8 cellular contexts compared by ENCODE assay signal in genomic region chr7:149714081-149714909, GRCh38. TPM values are rescaled to one million over a fixed set of nuclear protein-coding genes. Genes with fewer than 3 reads are reported as not detected.
DNase-seq lines count a peak whose midpoint lies in the region; ATAC-seq, FAIRE-seq and TF ChIP-seq lines count a peak whose summit lies in the region.

No MANE protein-coding gene starts in this region.

- peak; percentile 84 to 97 (median 92) for DNase-seq in CD4-positive, alpha-beta T cell
- peak; percentile 61 to 78 for DNase-seq in HL-60 (ENCODE audit: low read depth in 1 of 2, low spot score in 1 of 2)
- peak; percentile 38 for DNase-seq in NOMO-1 treated with dmso at 0.1 percent for 144 hours (lab: John Stamatoyannopoulos, UW; ENCODE audit: unreplicated experiment)
- DNase-seq in activated CD8-positive, alpha-beta memory T cell treated with anti-CD3 and anti-CD28 coated beads, Interleukin-2, amount 50 U/mL, for 48 hours, result peak; percentile 97
- peak; percentile 78 for DNase-seq in endothelial cell of umbilical vein (ENCODE audit: low read depth, low spot score)
- peak; percentile 92 for DNase-seq in midbrain (lab: John Stamatoyannopoulos, UW)
- peak; percentile 94 for DNase-seq in stimulated activated CD8-positive, alpha-beta memory T cell treated with anti-CD3 and anti-CD28 coated beads, Interleukin-15, amount 100 ng/mL, for 24 hours (ENCODE audit: low read depth)

- H3K4me3 Mint-ChIP-seq in CD4-positive, alpha-beta T cell, result peak overlapping the region; percentile 86

- H3K9me3 ChIP-seq in CD4-positive, alpha-beta T cell (ENCODE audit: control insufficient read depth, low read length), result peaks cover 23% of the 10 kb centered on the region
- no peaks in the 10 kb centered on the region for H3K9me3 ChIP-seq in endothelial cell of umbilical vein (replicated peaks; ENCODE audit: control insufficient read depth, insufficient read depth, low read length)

- H3K9me1 ChIP-seq in endothelial cell of umbilical vein (replicated peaks; ENCODE audit: control insufficient read depth, extremely low read depth, insufficient read depth, low read length), result no peaks in the 10 kb centered on the region

- no peak for TF ChIP-seq CTCF in CD4-positive, alpha-beta T cell (IDR thresholded peaks at IDR 0.05)
- TF ChIP-seq CTCF in HL-60 (IDR thresholded peaks at IDR 0.05; ENCODE audit: insufficient read depth, low read length) (no peak), endothelial cell of umbilical vein (IDR thresholded peaks at IDR 0.05; ENCODE audit: extremely low read depth in 1 of 2, insufficient read depth in 1 of 2, low read depth in 1 of 2, low read length in 2 of 2) (no peak)

- peaks cover 13% of the 10 kb centered on the region for H3K36me3 Mint-ChIP-seq in CD4-positive, alpha-beta T cell (ENCODE audit: low read depth)

- no peaks in the 10 kb centered on the region for H3K27me3 Mint-ChIP-seq in CD4-positive, alpha-beta T cell

- peak; percentile 81 for FAIRE-seq in endothelial cell of umbilical vein (lab: Jason Lieb, UNC)

- dilution Hi-C loops in endothelial cell of umbilical vein (cut with MboI; ENCODE audit: extremely low pct_ligation_motif_present, low sequenced_read_pairs), result no loop called here

- no TSS peak for BruUV-seq in endothelial cell of umbilical vein (replicated peaks; lab: Mats Ljungman, UMichigan)

- CTCF ChIA-PET in CD4-positive, alpha-beta T cell (lab: Charles Lee), result interaction anchor here (1.3 to 1.7 kb wide), 2 partner anchors 28 to 90 kb away, joined by 7 read pairs; no protein-coding TSS in a partner anchor
- CTCF ChIA-PET in endothelial cell of umbilical vein (lab: Charles Lee), result interaction anchor here (0.8 to 3.4 kb wide), 3 partner anchors 28 to 57 kb away, joined by 3 to 27 read pairs (median 5); no protein-coding TSS in a partner anchor

- H3K27ac Mint-ChIP-seq in CD4-positive, alpha-beta T cell, result peak overlapping the region; percentile 66

- H3K79me2 ChIP-seq in endothelial cell of umbilical vein (ENCODE audit: control insufficient read depth, insufficient read depth, low read length), result no peaks in the 10 kb centered on the region

- H3K27me3 ChIP-seq in CD4-positive, alpha-beta T cell (ENCODE audit: control insufficient read depth, insufficient read depth, low read length), result no peaks in the 10 kb centered on the region
- H3K27me3 ChIP-seq in HL-60 (ENCODE audit: insufficient read depth, poor library complexity, severe bottlenecking), result no peaks in the 10 kb centered on the region
- H3K27me3 ChIP-seq in endothelial cell of umbilical vein (ENCODE audit: control insufficient read depth in 2 of 2, insufficient read depth in 2 of 2, low read length in 2 of 2), result peaks cover 0 to 4% of the 10 kb centered on the region in 2 experiments

- H3K27ac ChIP-seq in CD4-positive, alpha-beta T cell (ENCODE audit: low read depth, low read length), result no peak overlapping the region
- 0 out of 2 replicates have a peak overlapping the region, but pooled peaks have one; percentile 7 for H3K27ac ChIP-seq in HL-60 (replicated peaks)
- H3K27ac ChIP-seq in endothelial cell of umbilical vein (ENCODE audit: insufficient read depth, low read depth, low read length), result no peak overlapping the region

- intact Hi-C loops in CD4-positive, alpha-beta T cell (cut with DNase I, micrococcal nuclease), result loop anchor here in 1 of 2 experiments (1.0 to 10.0 kb wide), 8 partner anchors 57 to 1368 kb away; partner anchors contain the start of genes CDK5, FASTK, REPIN1 and SLC4A2
- intact Hi-C loops in endothelial cell of umbilical vein (cut with micrococcal nuclease), result loop anchor here (1.0 to 2.0 kb wide), 4 partner anchors 51 to 125 kb away; partner anchors contain the start of gene ZNF862

- POLR2A ChIA-PET in CD4-positive, alpha-beta T cell (lab: Charles Lee), result interaction anchor here (0.7 to 2.0 kb wide), 4 partner anchors 10 to 567 kb away, joined by 3 to 10 read pairs (median 3); partner anchors contain the start of gene ZNF398
- POLR2A ChIA-PET in endothelial cell of umbilical vein (lab: Charles Lee), result no interaction called here

- peaks cover 11% of the 10 kb centered on the region for H3K4me1 ChIP-seq in endothelial cell of umbilical vein (ENCODE audit: control insufficient read depth, extremely low read depth, insufficient read depth, low read length)

- peaks cover 10% of the 10 kb centered on the region for H3K9me3 Mint-ChIP-seq in CD4-positive, alpha-beta T cell

- peak; percentile 91 for ATAC-seq in CD4-positive, alpha-beta T cell (ENCODE audit: poor library complexity)
- peak; percentile 93 for ATAC-seq in GM19463 (IDR thresholded peaks at IDR 0.05; ENCODE audit: unreplicated experiment)

- H3K9ac ChIP-seq in endothelial cell of umbilical vein (replicated peaks; ENCODE audit: extremely low read depth, insufficient read depth, low read length), result no peak overlapping the region

- peak overlapping the region; percentile 60 for H3K4me2 ChIP-seq in endothelial cell of umbilical vein (ENCODE audit: insufficient read depth, low read length)

- no peaks in the 10 kb centered on the region for H3K36me3 ChIP-seq in endothelial cell of umbilical vein (ENCODE audit: control insufficient read depth in 2 of 2, extremely low read depth in 1 of 2, insufficient read depth in 2 of 2, low read length in 2 of 2)

- H3K4me3 ChIP-seq in HL-60 (replicated peaks; ENCODE audit: insufficient read depth, low read length) (peak overlapping the region; percentile 60), endothelial cell of umbilical vein (replicated peaks in 1 of 3; ENCODE audit: insufficient read depth in 1 of 3, low read depth in 1 of 3, low read length in 3 of 3) (peak overlapping the region; percentile 38 to 86 (median 51))

- H3K4me1 Mint-ChIP-seq in CD4-positive, alpha-beta T cell (ENCODE audit: low read depth), result peaks cover 21% of the 10 kb centered on the region

- H4K20me1 ChIP-seq in endothelial cell of umbilical vein (replicated peaks; ENCODE audit: control insufficient read depth, extremely low read depth, insufficient read depth, low read length), result no peaks in the 10 kb centered on the region

- TF ChIP-seq POLR2A in endothelial cell of umbilical vein (IDR thresholded peaks at IDR 0.05; ENCODE audit: low read depth, low read length), result no peak

- H2AFZ ChIP-seq in endothelial cell of umbilical vein (ENCODE audit: low read depth, low read length), result peak overlapping the region; percentile 81

TF ChIP-seq in endothelial cell of umbilical vein, 7 proteins besides CTCF, POLR2A, EP300 and RAD21:
- TF ChIP-seq POLR2AphosphoS5 (IDR thresholded peaks at IDR 0.05; ENCODE audit: insufficient read depth, low read depth, low read length), result no peak
- TF ChIP-seq JUN (IDR thresholded peaks at IDR 0.05; ENCODE audit: borderline replicate concordance, insufficient read depth, insufficient read length, low read depth), result no peak
- TF ChIP-seq EZH2 (IDR thresholded peaks at IDR 0.05; ENCODE audit: borderline replicate concordance, low read depth, low read length, severe bottlenecking), result no peak
- TF ChIP-seq GATA2 (IDR thresholded peaks at IDR 0.05; ENCODE audit: insufficient read depth, insufficient read length, low read depth, low read length), result no peak
- no peak for TF ChIP-seq MYC (IDR thresholded peaks at IDR 0.05; ENCODE audit: low read depth, low read length)
- no peak for TF ChIP-seq FOS (IDR thresholded peaks at IDR 0.05; ENCODE audit: borderline replicate concordance, insufficient read depth, low read length)
- no peak for TF ChIP-seq MAX (IDR thresholded peaks at IDR 0.05; ENCODE audit: insufficient read depth, insufficient read length)

RNA-seq across cellular contexts. Expression of gene ZNF467, which starts 59.1 kb away (rescaled TPM):
- 1 to 10 TPM; 4.1 to 4.3 TPM for total RNA-seq in CD4-positive, alpha-beta T cell
- 6.5 and 8.9 TPM in 2 replicates for total RNA-seq in endothelial cell of umbilical vein
- polyA plus RNA-seq in endothelial cell of umbilical vein, result 4.2 and 4.7 TPM in 2 replicates
- polyA plus RNA-seq in endothelial cell of umbilical vein (2011; cell fraction: cytosol; rRNA removed), result 3.2 and 4.0 TPM in 2 replicates
- 8.3 and 9.4 TPM in 2 replicates for polyA plus RNA-seq in endothelial cell of umbilical vein (2011; cell fraction: nucleus; rRNA removed)
- polyA plus RNA-seq in endothelial cell of umbilical vein (2012), result 1.5 and 4.6 TPM in 2 replicates
- 1.4 and 1.5 TPM in 2 replicates for polyA minus RNA-seq in endothelial cell of umbilical vein
- not detected for polyA minus RNA-seq in endothelial cell of umbilical vein (2011; cell fraction: cytosol; rRNA and poly(A)+ RNA removed)
- polyA minus RNA-seq in endothelial cell of umbilical vein (2011; cell fraction: nucleus; rRNA and poly(A)+ RNA removed), result 0.82 and 2.0 TPM in 2 replicates

Comparison
In these comparisons a context has a peak if more than half of its experiments do, and no peak if none do; other contexts are left out.
1. DNase-seq: peak in every context shown above with its lines; median percentile 97 in activated CD8-positive, alpha-beta memory T cell treated with anti-CD3 and anti-CD28 coated beads, Interleukin-2, amount 50 U/mL, for 48 hours; 94 in stimulated activated CD8-positive, alpha-beta memory T cell treated with anti-CD3 and anti-CD28 coated beads, Interleukin-15, amount 100 ng/mL, for 24 hours; 92 in CD4-positive, alpha-beta T cell; 92 in midbrain; 78 in endothelial cell of umbilical vein; 70 in HL-60; 38 in NOMO-1 treated with dmso at 0.1 percent for 144 hours.